In the genomic region with DNA sequence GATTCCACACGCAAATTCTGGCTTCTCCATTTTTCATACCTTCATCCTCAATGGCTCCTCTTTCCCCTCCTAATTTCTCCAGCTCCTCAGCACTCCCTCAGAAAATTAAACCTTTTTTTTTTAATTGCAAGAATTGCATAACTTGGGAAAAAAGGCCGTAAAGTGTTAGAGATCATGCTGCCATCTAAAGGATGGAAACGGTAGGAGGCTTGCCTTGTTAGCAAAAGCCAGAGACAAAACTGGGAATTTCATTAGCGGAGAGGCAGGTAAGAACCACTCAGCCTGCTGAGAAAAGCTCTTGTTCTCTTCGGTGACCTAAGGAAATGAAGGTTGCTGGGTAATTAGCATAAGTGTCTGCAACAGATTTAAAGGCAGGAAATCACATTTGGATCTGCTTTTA, we compare ENCODE assay signal across 8 cellular contexts.
DNase-seq lines count a peak whose midpoint lies in the region; ATAC-seq, FAIRE-seq and TF ChIP-seq lines count a peak whose summit lies in the region.

No MANE protein-coding gene starts in this region.

- peak; percentile 81 for TF ChIP-seq CTCF in fibroblast of the aortic adventitia (IDR thresholded peaks at IDR 0.05; ENCODE audit: insufficient read depth, low read length)

- DNase-seq in H54 (ENCODE audit: insufficient read length, low spot score) (peak; percentile 6), OCI-M1 (lab: John Stamatoyannopoulos, UW) (peak; percentile 58), fibroblast of the aortic adventitia (ENCODE audit: low read depth) (peak; percentile 78), renal cortical epithelial cell (ENCODE audit: low read depth) (peak; percentile 70), COLO668 (lab: John Stamatoyannopoulos, UW; ENCODE audit: unreplicated experiment) (no peak)
- DNase-seq in stimulated activated naive CD4-positive, alpha-beta T cell treated with Interleukin-2 at 50 U/mL for 16 hours (lab: John Stamatoyannopoulos, UW), result no peak

- no peak for TF ChIP-seq POLR2A in H54 (IDR thresholded peaks at IDR 0.05; ENCODE audit: low read depth, low read length)

- no peak for ATAC-seq in HG02798 (IDR thresholded peaks at IDR 0.05; ENCODE audit: poor library complexity, unreplicated experiment)
- no peak for ATAC-seq in GM18870 (IDR thresholded peaks at IDR 0.05; ENCODE audit: unreplicated experiment)

- FAIRE-seq in H54 (lab: Jason Lieb, UNC), result no peak

- H3K4me3 ChIP-seq in fibroblast of the aortic adventitia (ENCODE audit: low read depth, low read length), result no peak overlapping the region

Comparison
In these comparisons a context has a peak if more than half of its experiments do, and no peak if none do; other contexts are left out.
1. DNase-seq: peak in H54 (single experiment), OCI-M1 (single experiment), fibroblast of the aortic adventitia (single experiment) and renal cortical epithelial cell (single experiment); none in COLO668 (single experiment) and stimulated activated naive CD4-positive, alpha-beta T cell treated with Interleukin-2 at 50 U/mL for 16 hours (single experiment).